7 cellular contexts compared by ENCODE assay signal in genomic region chr9:124869466-124869985, GRCh38. TPM values are rescaled to one million over a fixed set of nuclear protein-coding genes. Genes with fewer than 3 reads are reported as not detected.
A peak's percentile ranks its signal among the peaks of the same experiment; 100 is the strongest.
DNase-seq lines count a peak whose midpoint lies in the region; ATAC-seq and TF ChIP-seq lines count a peak whose summit lies in the region.

No MANE protein-coding gene starts in this region.

- peak overlapping the region; percentile 90 for H3K4me3 Mint-ChIP-seq in activated CD4-positive, alpha-beta T cell treated with anti-CD3 and anti-CD28 coated beads, Interleukin-2, amount 10 ng/mL, durations not matched to agents 7 days and 5 days
- peak overlapping the region; percentile 98 for H3K4me3 Mint-ChIP-seq in endothelial cell (ENCODE audit: unreplicated experiment)
- H3K4me3 Mint-ChIP-seq in naive thymus-derived CD8-positive, alpha-beta T cell: peak overlapping the region; percentile 84 to 95 (median 91)

- H3K27ac Mint-ChIP-seq in activated CD4-positive, alpha-beta T cell treated with anti-CD3 and anti-CD28 coated beads, Interleukin-2, amount 10 ng/mL, durations not matched to agents 7 days and 5 days: peak overlapping the region; percentile 95
- H3K27ac Mint-ChIP-seq in endothelial cell (ENCODE audit: unreplicated experiment): peak overlapping the region; percentile 97
- peak overlapping the region; percentile 67 to 98 (median 92) for H3K27ac Mint-ChIP-seq in naive thymus-derived CD8-positive, alpha-beta T cell

- peaks cover 54% of the 10 kb centered on the region for H3K4me1 Mint-ChIP-seq in activated CD4-positive, alpha-beta T cell treated with anti-CD3 and anti-CD28 coated beads, Interleukin-2, amount 10 ng/mL, durations not matched to agents 7 days and 5 days
- H3K4me1 Mint-ChIP-seq in endothelial cell (ENCODE audit: unreplicated experiment): peaks cover 34% of the 10 kb centered on the region
- H3K4me1 Mint-ChIP-seq in naive thymus-derived CD8-positive, alpha-beta T cell: peaks cover 20 to 66% (median 48%) of the 10 kb centered on the region in 4 donors

- no peak for TF ChIP-seq CTCF in endothelial cell (IDR thresholded peaks at IDR 0.05; ENCODE audit: unreplicated experiment)

- H3K9me3 Mint-ChIP-seq in activated CD4-positive, alpha-beta T cell treated with anti-CD3 and anti-CD28 coated beads, Interleukin-2, amount 10 ng/mL, durations not matched to agents 7 days and 5 days: no peaks in the 10 kb centered on the region
- H3K9me3 Mint-ChIP-seq in endothelial cell (ENCODE audit: unreplicated experiment): no peaks in the 10 kb centered on the region
- H3K9me3 Mint-ChIP-seq in naive thymus-derived CD8-positive, alpha-beta T cell: no peaks in the 10 kb centered on the region

- POLR2A ChIA-PET in activated CD4-positive, alpha-beta T cell treated with anti-CD3 and anti-CD28 coated beads, Interleukin-2, amount 10 ng/mL, durations not matched to agents 7 days and 5 days (lab: Charles Lee): interaction anchor here (1.1 kb wide), 2 partner anchors 8 to 372 kb away, joined by 3 read pairs; no protein-coding TSS in a partner anchor
- POLR2A ChIA-PET in naive thymus-derived CD8-positive, alpha-beta T cell (lab: Charles Lee): interaction anchor here (0.7 to 5.3 kb wide), 6 partner anchors 8 to 273 kb away, joined by 3 to 30 read pairs (median 4); partner anchors contain the start of genes ARPC5L, GOLGA1, NR6A1 and RPL35

- CTCF ChIA-PET in activated CD4-positive, alpha-beta T cell treated with anti-CD3 and anti-CD28 coated beads, Interleukin-2, amount 10 ng/mL, durations not matched to agents 7 days and 5 days (lab: Charles Lee): interaction anchor here (2.2 kb wide), 1 partner anchor 16 kb away, joined by 11 read pairs; the partner anchor contains the start of gene WDR38

- DNase-seq in activated CD4-positive, alpha-beta T cell treated with anti-CD3 and anti-CD28 coated beads, Interleukin-2, amount 10 ng/mL, durations not matched to agents 7 days and 5 days: peak; percentile 45
- DNase-seq in endothelial cell (ENCODE audit: low spot score) (peak; percentile 43), DMS153 treated with DMSO at 0.1 percent for 48 hours (lab: John Stamatoyannopoulos, UW; ENCODE audit: unreplicated experiment) (no peak), glomerular visceral epithelial cell (ENCODE audit: extremely low spot score) (no peak)
- DNase-seq in naive thymus-derived CD8-positive, alpha-beta T cell: peak in 6 of 10 donors; percentile 28 to 50 (median 39)

- H3K27me3 Mint-ChIP-seq in activated CD4-positive, alpha-beta T cell treated with anti-CD3 and anti-CD28 coated beads, Interleukin-2, amount 10 ng/mL, durations not matched to agents 7 days and 5 days: no peaks in the 10 kb centered on the region
- peaks cover 2% of the 10 kb centered on the region for H3K27me3 Mint-ChIP-seq in endothelial cell (ENCODE audit: unreplicated experiment)
- no peaks in the 10 kb centered on the region for H3K27me3 Mint-ChIP-seq in naive thymus-derived CD8-positive, alpha-beta T cell

- ATAC-seq in GM19397 (IDR thresholded peaks at IDR 0.05; ENCODE audit: unreplicated experiment) (peak; percentile 9), HG03175 (IDR thresholded peaks at IDR 0.05; ENCODE audit: unreplicated experiment) (peak; percentile 7)
- ATAC-seq in naive thymus-derived CD8-positive, alpha-beta T cell: peak; percentile 15 to 49

- H3K36me3 Mint-ChIP-seq in activated CD4-positive, alpha-beta T cell treated with anti-CD3 and anti-CD28 coated beads, Interleukin-2, amount 10 ng/mL, durations not matched to agents 7 days and 5 days (ENCODE audit: low read depth): peaks cover 34% of the 10 kb centered on the region
- H3K36me3 Mint-ChIP-seq in endothelial cell (ENCODE audit: low read depth, unreplicated experiment): peaks cover 10% of the 10 kb centered on the region
- H3K36me3 Mint-ChIP-seq in naive thymus-derived CD8-positive, alpha-beta T cell: peaks cover 0 to 36% (median 6%) of the 10 kb centered on the region in 3 donors

RNA-seq across cellular contexts. Expression of gene ARPC5L, which starts 7.6 kb away (rescaled TPM):
- 10 to 100 TPM; 44.1 to 63.3 TPM for total RNA-seq in activated CD4-positive, alpha-beta T cell treated with anti-CD3 and anti-CD28 coated beads, Interleukin-2, amount 10 ng/mL, durations not matched to agents 7 days and 5 days
- 67.0 TPM for total RNA-seq in endothelial cell (ENCODE audit: unreplicated experiment)
- 10 to 100 TPM; 25.6 to 28.0 TPM for total RNA-seq in naive thymus-derived CD8-positive, alpha-beta T cell
- polyA plus RNA-seq in naive thymus-derived CD8-positive, alpha-beta T cell: 10 to 100 TPM; 37.5 to 70.4 (median 43.1) TPM

RNA-seq across cellular contexts. Expression of gene RPL35, which starts 7.8 kb away (rescaled TPM):
- 1,000 to 10,000 TPM; 1,403 to 1,537 TPM for total RNA-seq in activated CD4-positive, alpha-beta T cell treated with anti-CD3 and anti-CD28 coated beads, Interleukin-2, amount 10 ng/mL, durations not matched to agents 7 days and 5 days
- 1,069 TPM for total RNA-seq in endothelial cell (ENCODE audit: unreplicated experiment)
- 1,000 to 10,000 TPM; 1,561 to 1,669 TPM for total RNA-seq in naive thymus-derived CD8-positive, alpha-beta T cell
- polyA plus RNA-seq in naive thymus-derived CD8-positive, alpha-beta T cell: 1,000 to 10,000 TPM; 1,999 to 2,475 (median 2,297) TPM

RNA-seq across cellular contexts. Expression of gene WDR38, which starts 16.3 kb away (rescaled TPM):
- not detected for total RNA-seq in activated CD4-positive, alpha-beta T cell treated with anti-CD3 and anti-CD28 coated beads, Interleukin-2, amount 10 ng/mL, durations not matched to agents 7 days and 5 days
- not detected for total RNA-seq in endothelial cell (ENCODE audit: unreplicated experiment)
- not detected for total RNA-seq in naive thymus-derived CD8-positive, alpha-beta T cell
- polyA plus RNA-seq in naive thymus-derived CD8-positive, alpha-beta T cell: not detected

Comparison
In these comparisons a context has a peak if more than half of its experiments do, and no peak if none do; other contexts are left out.
1. DNase-seq: peak in activated CD4-positive, alpha-beta T cell treated with anti-CD3 and anti-CD28 coated beads, Interleukin-2, amount 10 ng/mL, durations not matched to agents 7 days and 5 days (single experiment), endothelial cell (single experiment) and naive thymus-derived CD8-positive, alpha-beta T cell (6 of 10); none in DMS153 treated with DMSO at 0.1 percent for 48 hours (single experiment) and glomerular visceral epithelial cell (single experiment).
2. Peak in every context shown above with its lines, with median percentiles within 50 percentile points of each other: ATAC-seq, H3K27ac Mint-ChIP-seq and H3K4me3 Mint-ChIP-seq.